In the genomic region with DNA sequence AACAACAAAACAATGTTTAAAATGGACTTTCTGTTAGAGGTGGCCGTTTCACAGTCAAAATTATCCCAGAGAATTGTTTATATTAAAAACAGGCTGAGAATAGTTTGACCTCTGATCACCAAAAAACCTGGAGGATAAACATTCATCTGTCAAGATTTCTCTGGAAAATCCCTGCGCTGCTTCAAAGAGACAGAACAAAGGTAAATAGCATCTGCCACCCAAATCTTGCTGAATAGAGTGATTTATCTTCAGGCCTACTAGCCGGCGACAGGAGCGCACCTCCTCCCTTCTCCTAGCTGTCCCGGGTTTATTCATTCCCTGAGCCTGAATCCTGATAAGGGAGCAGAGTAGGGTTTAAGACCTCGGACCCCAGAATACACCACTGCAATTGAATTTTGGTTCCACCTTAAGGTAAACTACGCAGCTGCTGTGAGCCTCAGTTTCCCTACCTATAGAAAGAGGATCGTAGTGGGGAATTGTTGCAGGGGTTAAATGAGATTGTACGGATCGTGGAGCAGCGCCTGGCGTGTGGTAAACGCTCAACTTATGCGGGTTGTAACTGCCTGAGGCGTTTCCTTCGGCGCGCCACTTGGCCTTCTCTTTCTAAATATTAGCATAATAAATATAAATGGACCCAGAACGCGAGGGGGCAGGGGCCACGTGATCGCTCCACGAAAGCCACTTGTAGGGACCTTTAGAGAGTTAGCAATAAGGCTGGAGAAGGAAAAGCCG, we compare ENCODE assay signal across 8 cellular contexts. TPM values are rescaled to one million over a fixed set of nuclear protein-coding genes. Genes with fewer than 3 reads are reported as not detected.
DNase-seq lines count a peak whose midpoint lies in the region; ATAC-seq, FAIRE-seq and TF ChIP-seq lines count a peak whose summit lies in the region.

No MANE protein-coding gene starts in this region.

- no peak for TF ChIP-seq EP300 in SK-N-SH (IDR thresholded peaks at IDR 0.05; ENCODE audit: borderline replicate concordance in 1 of 2, low read depth in 1 of 2, low read length in 1 of 2)

- DNase-seq in Caco-2 (peak; percentile 73 to 81), LNCaP clone FGC (ENCODE audit: low read depth) (no peak), SK-N-SH (peak; percentile 54), endodermal cell (peak; percentile 71), midbrain (lab: John Stamatoyannopoulos, UW) (peak; percentile 45), urothelium cell line (ENCODE audit: low spot score) (peak; percentile 17), GOT3 (lab: John Stamatoyannopoulos, UW) (no peak)

- H3K27ac ChIP-seq in SK-N-SH (ENCODE audit: low read depth in 2 of 2, low read length in 1 of 2): peak overlapping the region; percentile 97
- peak overlapping the region; percentile 81 for H3K27ac ChIP-seq in endodermal cell (ENCODE audit: low read depth, low read length)

- H3K9me2 ChIP-seq in SK-N-SH: no peaks in the 10 kb centered on the region

- POLR2A ChIA-PET in Caco-2 (lab: Charles Lee): no interaction called here
- POLR2A ChIA-PET in SK-N-SH (lab: Yijun Ruan, JAX): interaction anchor here (0.6 to 1.5 kb wide), 4 partner anchors 8 to 91 kb away, joined by 3 to 4 read pairs (median 3); a partner anchor contains a TSS

- TF ChIP-seq RAD21 in SK-N-SH (IDR thresholded peaks at IDR 0.05; ENCODE audit: low read length): no peak

- peak overlapping the region; percentile 92 for H3K27ac Mint-ChIP-seq in Caco-2 (ENCODE audit: unreplicated experiment)
- peak overlapping the region; percentile 95 for H3K27ac Mint-ChIP-seq in endodermal cell

- no peaks in the 10 kb centered on the region for H3K27me3 Mint-ChIP-seq in Caco-2 (ENCODE audit: insufficient read depth, unreplicated experiment)
- H3K27me3 Mint-ChIP-seq in endodermal cell (ENCODE audit: insufficient read depth): peaks cover 16% of the 10 kb centered on the region

- H3K4me1 ChIP-seq in Caco-2: peaks cover 12% of the 10 kb centered on the region
- peaks cover 19 to 23% of the 10 kb centered on the region in 2 experiments; a peak in 3 of 4 replicates for H3K4me1 ChIP-seq in SK-N-SH (ENCODE audit: control insufficient read depth in 1 of 2, insufficient read depth in 2 of 2, low read depth in 1 of 2, low read length in 1 of 2)
- peaks cover 6% of the 10 kb centered on the region for H3K4me1 ChIP-seq in endodermal cell (ENCODE audit: control insufficient read depth, insufficient read depth, low read length)

- H3K27me3 ChIP-seq in Caco-2 (replicated peaks; ENCODE audit: control insufficient read depth, insufficient read depth, low read length) (no peaks in the 10 kb centered on the region), SK-N-SH (ENCODE audit: insufficient read depth) (no peaks in the 10 kb centered on the region), endodermal cell (ENCODE audit: control insufficient read depth, insufficient read depth, low read length, poor library complexity, severe bottlenecking) (peaks cover 13% of the 10 kb centered on the region)

- WGBS in SK-N-SH (ENCODE audit: low lambda C conversion rate): 12% methylated on average over 25 of the region's 25 CpGs
- WGBS in endodermal cell (ENCODE audit: insufficient coverage in 1 of 2, insufficient read length in 1 of 2), 2 experiments: 0 to 9% methylated on average over 1 to 25 of the region's 25 CpGs

- no peaks in the 10 kb centered on the region for H3K9me3 ChIP-seq in Caco-2
- no peaks in the 10 kb centered on the region for H3K9me3 ChIP-seq in SK-N-SH
- H3K9me3 ChIP-seq in endodermal cell (ENCODE audit: control insufficient read depth, low read length): no peaks in the 10 kb centered on the region

- H3K9ac ChIP-seq in SK-N-SH: peak overlapping the region; percentile 97
- H3K9ac ChIP-seq in endodermal cell (ENCODE audit: extremely low read depth, low read length, poor library complexity, severe bottlenecking): peak overlapping the region; percentile 38

- intact Hi-C loops in Caco-2 (cut with micrococcal nuclease; ENCODE audit: unreplicated experiment): loop anchor here (1.0 to 5.0 kb wide), 3 partner anchors 59 to 142 kb away; a partner anchor contains a TSS

- H4K20me1 ChIP-seq in SK-N-SH (ENCODE audit: insufficient read depth): no peaks in the 10 kb centered on the region

- ATAC-seq in GM19397 (IDR thresholded peaks at IDR 0.05; ENCODE audit: unreplicated experiment): peak; percentile 19

- TSS peak; percentile 84 for BruUV-seq in Caco-2 (replicated peaks; lab: Mats Ljungman, UMichigan)

- H3F3A ChIP-seq in SK-N-SH (replicated peaks; ENCODE audit: insufficient read depth): peaks cover 8% of the 10 kb centered on the region

- H3K36me3 Mint-ChIP-seq in Caco-2 (ENCODE audit: insufficient read depth, unreplicated experiment) (peaks cover 14% of the 10 kb centered on the region), endodermal cell (ENCODE audit: low read depth) (no peaks in the 10 kb centered on the region)

- H3K9me3 Mint-ChIP-seq in Caco-2 (ENCODE audit: unreplicated experiment) (no peaks in the 10 kb centered on the region), endodermal cell (no peaks in the 10 kb centered on the region)

- peaks cover 18% of the 10 kb centered on the region for H3K4me1 Mint-ChIP-seq in Caco-2 (ENCODE audit: low read depth, unreplicated experiment)
- peaks cover 20% of the 10 kb centered on the region for H3K4me1 Mint-ChIP-seq in endodermal cell

- H3K79me2 ChIP-seq in SK-N-SH (ENCODE audit: insufficient read depth): peaks cover 39% of the 10 kb centered on the region

- CTCF ChIA-PET in Caco-2 (lab: Charles Lee): interaction anchor here (0.8 kb wide), 1 partner anchor 22 kb away, joined by 3 read pairs; no protein-coding TSS in a partner anchor
- CTCF ChIA-PET in SK-N-SH (lab: Yijun Ruan, JAX): interaction anchor here (1.2 to 3.0 kb wide), 3 partner anchors 18 to 32 kb away, joined by 4 to 18 read pairs (median 9); no protein-coding TSS in a partner anchor

- H3K4me3 Mint-ChIP-seq in Caco-2 (ENCODE audit: unreplicated experiment): peak overlapping the region; percentile 94
- H3K4me3 Mint-ChIP-seq in endodermal cell: peak overlapping the region; percentile 90

- FAIRE-seq in urothelium cell line (lab: Jason Lieb, UNC): no peak

- H3K36me3 ChIP-seq in Caco-2 (ENCODE audit: control insufficient read depth, insufficient read depth, low read length): no peaks in the 10 kb centered on the region
- peaks cover 0 to 3% of the 10 kb centered on the region in 2 experiments for H3K36me3 ChIP-seq in SK-N-SH (replicated peaks in 1 of 2; ENCODE audit: control insufficient read depth in 1 of 2, insufficient read depth in 2 of 2, low read length in 1 of 2)
- H3K36me3 ChIP-seq in endodermal cell (ENCODE audit: control insufficient read depth, insufficient read depth, low read length): no peaks in the 10 kb centered on the region

- no peak for TF ChIP-seq CTCF in Caco-2 (IDR thresholded peaks at IDR 0.05; ENCODE audit: insufficient read depth in 1 of 2, low read depth in 1 of 2, low read length in 1 of 2, severe bottlenecking in 1 of 2, unreplicated experiment in 1 of 2)
- TF ChIP-seq CTCF in LNCaP clone FGC (IDR thresholded peaks at IDR 0.05; ENCODE audit: control insufficient read depth, extremely low read depth, insufficient read depth): no peak
- no peak for TF ChIP-seq CTCF in SK-N-SH (IDR thresholded peaks at IDR 0.05)
- TF ChIP-seq CTCF in endodermal cell (conservative IDR thresholded peaks at IDR 0.05): no peak

- H3K4me2 ChIP-seq in SK-N-SH: peak overlapping the region; percentile 83

- H2AFZ ChIP-seq in SK-N-SH (ENCODE audit: low read depth): peak overlapping the region; percentile 93

- H3K4me3 ChIP-seq in Caco-2 (ENCODE audit: low read depth, low read length): peak overlapping the region; percentile 91
- H3K4me3 ChIP-seq in LNCaP clone FGC (ENCODE audit: low read depth, low read length): peak overlapping the region; percentile 65
- H3K4me3 ChIP-seq in SK-N-SH (ENCODE audit: low read depth in 2 of 2, low read length in 1 of 2): peak overlapping the region; percentile 85 to 91
- peak overlapping the region; percentile 91 for H3K4me3 ChIP-seq in endodermal cell (ENCODE audit: low read length)

TF ChIP-seq in SK-N-SH, 30 proteins besides CTCF, POLR2A, EP300 and RAD21 (continues in another document):
- TF ChIP-seq SIN3A (IDR thresholded peaks at IDR 0.05; ENCODE audit: borderline replicate concordance, low read depth, low read length) (no peak), TCF12 (IDR thresholded peaks at IDR 0.05) (no peak), FOXM1 (IDR thresholded peaks at IDR 0.05; ENCODE audit: low read depth) (no peak), FOSL2 (IDR thresholded peaks at IDR 0.05; ENCODE audit: borderline replicate concordance, low read depth) (no peak), GABPA (IDR thresholded peaks at IDR 0.05; ENCODE audit: low read depth) (0 out of 2 replicates have a peak, but pooled peaks have one; percentile 11), RCOR1 (IDR thresholded peaks at IDR 0.05; ENCODE audit: low read length) (no peak), MXI1 (IDR thresholded peaks at IDR 0.05; ENCODE audit: low read depth, low read length) (peak; percentile 56; the same call in 1 of the 2 replicates), EZH2phosphoT487 (IDR thresholded peaks at IDR 0.05; ENCODE audit: borderline replicate concordance, low read depth) (no peak)
- TF ChIP-seq, protein P1, sequence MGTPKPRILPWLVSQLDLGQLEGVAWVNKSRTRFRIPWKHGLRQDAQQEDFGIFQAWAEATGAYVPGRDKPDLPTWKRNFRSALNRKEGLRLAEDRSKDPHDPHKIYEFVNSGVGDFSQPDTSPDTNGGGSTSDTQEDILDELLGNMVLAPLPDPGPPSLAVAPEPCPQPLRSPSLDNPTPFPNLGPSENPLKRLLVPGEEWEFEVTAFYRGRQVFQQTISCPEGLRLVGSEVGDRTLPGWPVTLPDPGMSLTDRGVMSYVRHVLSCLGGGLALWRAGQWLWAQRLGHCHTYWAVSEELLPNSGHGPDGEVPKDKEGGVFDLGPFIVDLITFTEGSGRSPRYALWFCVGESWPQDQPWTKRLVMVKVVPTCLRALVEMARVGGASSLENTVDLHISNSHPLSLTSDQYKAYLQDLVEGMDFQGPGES (IDR thresholded peaks at IDR 0.05; ENCODE audit: low read depth, low read length): no peak
- TF ChIP-seq, protein P2, sequence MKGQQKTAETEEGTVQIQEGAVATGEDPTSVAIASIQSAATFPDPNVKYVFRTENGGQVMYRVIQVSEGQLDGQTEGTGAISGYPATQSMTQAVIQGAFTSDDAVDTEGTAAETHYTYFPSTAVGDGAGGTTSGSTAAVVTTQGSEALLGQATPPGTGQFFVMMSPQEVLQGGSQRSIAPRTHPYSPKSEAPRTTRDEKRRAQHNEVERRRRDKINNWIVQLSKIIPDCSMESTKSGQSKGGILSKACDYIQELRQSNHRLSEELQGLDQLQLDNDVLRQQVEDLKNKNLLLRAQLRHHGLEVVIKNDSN (IDR thresholded peaks at IDR 0.05; ENCODE audit: borderline replicate concordance, low read depth): peak; percentile 83; the same call in 1 of the 2 replicates

RNA-seq across cellular contexts. Expression of a gene that starts 0.5 kb away (rescaled TPM):
- total RNA-seq in Caco-2 (2022) (38.2 and 41.6 TPM in 2 replicates), endodermal cell (1 to 10 TPM; 6.4 to 8.9 TPM)
- 23.5 and 32.2 TPM in 2 replicates for polyA plus RNA-seq in SK-N-SH (2012; rRNA removed)
- polyA plus RNA-seq in SK-N-SH (2012; cell fraction: cytosol; rRNA removed): 24.3 and 25.8 TPM in 2 replicates
- 25.8 and 53.7 TPM in 2 replicates for polyA plus RNA-seq in SK-N-SH (2012; cell fraction: nucleus; rRNA removed)
- 22.0 TPM for polyA plus RNA-seq in endodermal cell (2013, experiment 1 of 2)
- polyA plus RNA-seq in endodermal cell (2013, experiment 2 of 2): 17.5 TPM

Comparison
In these comparisons a context has a peak if more than half of its experiments do, and no peak if none do; other contexts are left out.
1. DNase-seq: peak in Caco-2 (2 of 2), SK-N-SH (single experiment), endodermal cell (single experiment), midbrain (single experiment) and urothelium cell line (single experiment); none in LNCaP clone FGC (single experiment) and GOT3 (single experiment).
2. Peak in every context shown above with its lines, with median percentiles within 50 percentile points of each other: H3K4me3 ChIP-seq.